24 cellular contexts compared by ENCODE assay signal in the genomic region with DNA sequence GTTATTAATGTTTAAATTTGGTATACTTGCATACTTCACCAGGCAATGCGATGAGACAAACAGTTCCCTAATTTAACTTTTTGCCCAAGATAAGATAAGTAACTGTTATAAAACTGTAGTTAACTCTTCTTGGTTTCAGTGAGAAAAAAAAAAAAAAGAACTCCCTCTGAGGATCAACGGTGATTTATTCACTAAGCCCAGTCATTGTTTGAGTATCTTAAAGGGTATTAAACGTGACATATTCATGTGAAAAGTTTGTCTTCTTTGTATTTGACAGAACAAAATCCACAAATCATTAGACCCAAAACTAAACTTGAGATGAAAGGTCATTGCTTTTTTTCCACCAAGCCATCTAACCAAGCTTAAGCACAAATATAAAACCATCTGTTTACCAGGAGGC.
DNase-seq lines count a peak whose midpoint lies in the region; ATAC-seq and TF ChIP-seq lines count a peak whose summit lies in the region.
"Had no signal": no experiment of that assay in that cellular context is flagged by ENCODE, and none has a peak within 500 bp of the region (broad histone marks: within the 10 kb centered on the region; RNA-seq: fewer than 3 reads in every experiment).

No MANE protein-coding gene starts in this region.

- no peaks in the 10 kb centered on the region for H3K9me3 ChIP-seq in endodermal cell (ENCODE audit: control insufficient read depth, low read length)
- no peaks in the 10 kb centered on the region for H3K9me3 ChIP-seq in neutrophil
- H3K9me3 ChIP-seq: adrenal gland, BE2C, SJCRH30 had no signal

- DNase-seq in GM03348 (ENCODE audit: low spot score) (peak; percentile 16), endodermal cell (no peak), RKO (ENCODE audit: low spot score) (no peak)
- DNase-seq in activated naive CD4-positive, alpha-beta T cell treated with anti-CD3 and anti-CD28 coated beads for 36 hours: no peak
- DNase-seq: activated CD4-positive, alpha-beta memory T cell treated with anti-CD3 and anti-CD28 coated beads for 36 hours; activated T-cell treated with anti-CD3 and anti-CD28 coated beads, Interleukin-2, amount 50 U/mL, for 72 hours; adrenal gland; BE2C; CD8-positive, alpha-beta memory T cell; cerebellar nuclear complex; immature natural killer cell; NCI-H1417; NCI-H2029 treated with DMSO at 0.1 percent for 48 hours; NCI-H526 treated with DMSO at 0.1 percent for 48 hours; SJCRH30; small intestine; stimulated activated naive CD4-positive, alpha-beta T cell; T-helper 1 cell had no signal

- H3K36me3 ChIP-seq in endodermal cell (ENCODE audit: control insufficient read depth, insufficient read depth, low read length): no peaks in the 10 kb centered on the region
- no peaks in the 10 kb centered on the region for H3K36me3 ChIP-seq in neutrophil
- H3K36me3 ChIP-seq: adrenal gland, BE2C, SJCRH30 had no signal

- H3K4me1 ChIP-seq in endodermal cell (ENCODE audit: control insufficient read depth, insufficient read depth, low read length) (peaks cover 4% of the 10 kb centered on the region), neutrophil (ENCODE audit: control insufficient read depth in 1 of 2, insufficient read depth in 1 of 2, low read depth in 1 of 2, low read length in 1 of 2) (peaks cover 25 to 36% of the 10 kb centered on the region in 2 experiments)
- H3K4me1 ChIP-seq: adrenal gland, BE2C, parathyroid adenoma, SJCRH30 had no signal

- H3K27ac Mint-ChIP-seq in endodermal cell: peak overlapping the region; percentile 84
- no peak overlapping the region for H3K27ac Mint-ChIP-seq in activated naive CD4-positive, alpha-beta T cell treated with anti-CD3 and anti-CD28 coated beads for 36 hours
- H3K27ac Mint-ChIP-seq: activated CD4-positive, alpha-beta memory T cell treated with anti-CD3 and anti-CD28 coated beads for 36 hours; activated T-cell treated with anti-CD3 and anti-CD28 coated beads, Interleukin-2, amount 50 U/mL, for 72 hours; CD8-positive, alpha-beta memory T cell; immature natural killer cell had no signal

- no peaks in the 10 kb centered on the region for H3K36me3 Mint-ChIP-seq in endodermal cell (ENCODE audit: low read depth)
- H3K36me3 Mint-ChIP-seq in activated naive CD4-positive, alpha-beta T cell treated with anti-CD3 and anti-CD28 coated beads for 36 hours (ENCODE audit: low read depth): no peaks in the 10 kb centered on the region
- H3K36me3 Mint-ChIP-seq: activated CD4-positive, alpha-beta memory T cell treated with anti-CD3 and anti-CD28 coated beads for 36 hours; brain; CD8-positive, alpha-beta memory T cell; immature natural killer cell had no signal

- H3K4me1 Mint-ChIP-seq in endodermal cell: peaks cover 32% of the 10 kb centered on the region
- H3K4me1 Mint-ChIP-seq in activated naive CD4-positive, alpha-beta T cell treated with anti-CD3 and anti-CD28 coated beads for 36 hours (ENCODE audit: low read depth): peaks cover 3% of the 10 kb centered on the region
- H3K4me1 Mint-ChIP-seq: CD8-positive, alpha-beta memory T cell had no signal

- no peaks in the 10 kb centered on the region for H3K9me3 Mint-ChIP-seq in endodermal cell
- H3K9me3 Mint-ChIP-seq in activated naive CD4-positive, alpha-beta T cell treated with anti-CD3 and anti-CD28 coated beads for 36 hours: no peaks in the 10 kb centered on the region
- H3K9me3 Mint-ChIP-seq: activated CD4-positive, alpha-beta memory T cell treated with anti-CD3 and anti-CD28 coated beads for 36 hours; activated T-cell treated with anti-CD3 and anti-CD28 coated beads, Interleukin-2, amount 50 U/mL, for 72 hours; brain; CD8-positive, alpha-beta memory T cell; immature natural killer cell had no signal

- H3K27me3 Mint-ChIP-seq in endodermal cell (ENCODE audit: insufficient read depth): no peaks in the 10 kb centered on the region
- no peaks in the 10 kb centered on the region for H3K27me3 Mint-ChIP-seq in activated naive CD4-positive, alpha-beta T cell treated with anti-CD3 and anti-CD28 coated beads for 36 hours (ENCODE audit: low read depth)
- H3K27me3 Mint-ChIP-seq: activated CD4-positive, alpha-beta memory T cell treated with anti-CD3 and anti-CD28 coated beads for 36 hours; brain had no signal

- CTCF ChIA-PET in activated naive CD4-positive, alpha-beta T cell treated with anti-CD3 and anti-CD28 coated beads for 36 hours (lab: Charles Lee): no interaction called here

- no peaks in the 10 kb centered on the region for H3K27me3 ChIP-seq in endodermal cell (ENCODE audit: control insufficient read depth, insufficient read depth, low read length, poor library complexity, severe bottlenecking)
- no peaks in the 10 kb centered on the region for H3K27me3 ChIP-seq in neutrophil
- H3K27me3 ChIP-seq: adrenal gland, BE2C, SJCRH30 had no signal

- no peak for TF ChIP-seq CTCF in endodermal cell (conservative IDR thresholded peaks at IDR 0.05)
- TF ChIP-seq CTCF in neutrophil (IDR thresholded peaks at IDR 0.05): no peak

- ATAC-seq in SK-N-SH treated with all-trans-retinoic acid at 6 μM for 48 hours (peak; percentile 25; the same call in 1 of the 3 replicates), HG02973 (IDR thresholded peaks at IDR 0.05; ENCODE audit: unreplicated experiment) (no peak)
- ATAC-seq: activated CD4-positive, CD25-positive, alpha-beta regulatory T cell treated with anti-CD3 and anti-CD28 coated beads, Interleukin-2, amount 50 U/mL, for 24 hours; activated T-cell treated with anti-CD3 and anti-CD28 coated beads, Interleukin-2, amount 50 U/mL, for 72 hours had no signal

- no peak overlapping the region for H3K4me3 Mint-ChIP-seq in endodermal cell
- H3K4me3 Mint-ChIP-seq in activated naive CD4-positive, alpha-beta T cell treated with anti-CD3 and anti-CD28 coated beads for 36 hours: no peak overlapping the region
- H3K4me3 Mint-ChIP-seq: activated CD4-positive, alpha-beta memory T cell treated with anti-CD3 and anti-CD28 coated beads for 36 hours; activated T-cell treated with anti-CD3 and anti-CD28 coated beads, Interleukin-2, amount 50 U/mL, for 72 hours; CD8-positive, alpha-beta memory T cell; immature natural killer cell had no signal

- H3K27ac ChIP-seq in endodermal cell (ENCODE audit: low read depth, low read length) (no peak overlapping the region), neutrophil (peak overlapping the region; percentile 62)
- H3K27ac ChIP-seq: adrenal gland, parathyroid adenoma, SJCRH30 had no signal

- H3K4me3 ChIP-seq in endodermal cell (ENCODE audit: low read length) (no peak overlapping the region), neutrophil (ENCODE audit: low read depth in 1 of 2, low read length in 1 of 2) (no peak overlapping the region)
- H3K4me3 ChIP-seq: adrenal gland, SJCRH30 had no signal

- 53% methylated on average over 2 of the region's 3 CpGs; no CpG with 5 or more reads in 1 of the 2 experiments for WGBS in endodermal cell (ENCODE audit: insufficient coverage in 1 of 2, insufficient read length in 1 of 2), 2 experiments

- H3K9ac ChIP-seq in endodermal cell (ENCODE audit: extremely low read depth, low read length, poor library complexity, severe bottlenecking): no peak overlapping the region
- H3K9ac ChIP-seq: parathyroid adenoma had no signal

- intact Hi-C loops in activated naive CD4-positive, alpha-beta T cell treated with anti-CD3 and anti-CD28 coated beads for 36 hours (cut with micrococcal nuclease): no loop called here

TF ChIP-seq in SK-N-SH treated with all-trans-retinoic acid at 6 μM for 48 hours, 23 proteins besides CTCF, POLR2A, EP300 and RAD21 (continues in another document):
- TF ChIP-seq ZNF70 (CRISPR knock-in tag; IDR thresholded peaks at IDR 0.05) (no peak), ZNF8 (CRISPR knock-in tag; IDR thresholded peaks at IDR 0.05) (no peak), ARNTL (CRISPR knock-in tag; IDR thresholded peaks at IDR 0.05; ENCODE audit: borderline replicate concordance, low read depth) (no peak), BACH2 (CRISPR knock-in tag; IDR thresholded peaks at IDR 0.05; ENCODE audit: borderline replicate concordance) (no peak), ZC3H10 (CRISPR knock-in tag; IDR thresholded peaks at IDR 0.05) (no peak), ZFP3 (CRISPR knock-in tag; IDR thresholded peaks at IDR 0.05) (no peak), TOX (CRISPR knock-in tag; IDR thresholded peaks at IDR 0.05; ENCODE audit: borderline replicate concordance) (no peak), ISL1 (CRISPR knock-in tag; IDR thresholded peaks at IDR 0.05) (no peak)
- TF ChIP-seq, protein P1, sequence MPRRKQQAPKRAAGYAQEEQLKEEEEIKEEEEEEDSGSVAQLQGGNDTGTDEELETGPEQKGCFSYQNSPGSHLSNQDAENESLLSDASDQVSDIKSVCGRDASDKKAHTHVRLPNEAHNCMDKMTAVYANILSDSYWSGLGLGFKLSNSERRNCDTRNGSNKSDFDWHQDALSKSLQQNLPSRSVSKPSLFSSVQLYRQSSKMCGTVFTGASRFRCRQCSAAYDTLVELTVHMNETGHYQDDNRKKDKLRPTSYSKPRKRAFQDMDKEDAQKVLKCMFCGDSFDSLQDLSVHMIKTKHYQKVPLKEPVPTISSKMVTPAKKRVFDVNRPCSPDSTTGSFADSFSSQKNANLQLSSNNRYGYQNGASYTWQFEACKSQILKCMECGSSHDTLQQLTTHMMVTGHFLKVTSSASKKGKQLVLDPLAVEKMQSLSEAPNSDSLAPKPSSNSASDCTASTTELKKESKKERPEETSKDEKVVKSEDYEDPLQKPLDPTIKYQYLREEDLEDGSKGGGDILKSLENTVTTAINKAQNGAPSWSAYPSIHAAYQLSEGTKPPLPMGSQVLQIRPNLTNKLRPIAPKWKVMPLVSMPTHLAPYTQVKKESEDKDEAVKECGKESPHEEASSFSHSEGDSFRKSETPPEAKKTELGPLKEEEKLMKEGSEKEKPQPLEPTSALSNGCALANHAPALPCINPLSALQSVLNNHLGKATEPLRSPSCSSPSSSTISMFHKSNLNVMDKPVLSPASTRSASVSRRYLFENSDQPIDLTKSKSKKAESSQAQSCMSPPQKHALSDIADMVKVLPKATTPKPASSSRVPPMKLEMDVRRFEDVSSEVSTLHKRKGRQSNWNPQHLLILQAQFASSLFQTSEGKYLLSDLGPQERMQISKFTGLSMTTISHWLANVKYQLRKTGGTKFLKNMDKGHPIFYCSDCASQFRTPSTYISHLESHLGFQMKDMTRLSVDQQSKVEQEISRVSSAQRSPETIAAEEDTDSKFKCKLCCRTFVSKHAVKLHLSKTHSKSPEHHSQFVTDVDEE (CRISPR knock-in tag; IDR thresholded peaks at IDR 0.05): no peak
